ENCODE assay signal across 19 cellular contexts in the genomic region with DNA sequence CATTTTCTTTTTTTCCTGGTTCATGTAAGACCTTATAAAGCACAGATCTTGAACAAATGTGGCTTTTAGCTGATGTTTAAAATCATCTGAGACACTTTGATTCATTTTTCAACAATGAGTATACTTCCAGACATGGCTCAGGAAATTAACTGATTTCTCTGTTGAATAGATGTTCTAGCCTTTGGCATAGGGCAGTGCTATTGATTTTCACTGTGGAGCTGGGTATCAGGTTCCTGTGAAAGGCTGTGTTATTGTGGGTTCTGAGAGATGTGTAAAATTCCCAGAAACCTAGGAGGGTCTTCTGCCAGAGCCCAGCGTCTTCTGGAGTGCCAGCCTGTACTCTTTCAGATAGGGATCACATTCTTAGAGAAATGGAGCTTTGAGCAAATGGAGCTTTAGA.
"Had no signal": no experiment of that assay in that cellular context is flagged by ENCODE, and none has a peak within 500 bp of the region (broad histone marks: within the 10 kb centered on the region; RNA-seq: fewer than 3 reads in every experiment).

No MANE protein-coding gene starts in this region.

- H3K9me3 Mint-ChIP-seq: stimulated activated memory B cell treated with anti-CD40 and anti-IgM and Interleukin-4, amounts not matched to agents 10 μg/mL and 1 μg/mL and 100 μg/mL, for 72 hours had no signal

- H3K4me3 Mint-ChIP-seq: immature natural killer cell; naive thymus-derived CD8-positive, alpha-beta T cell; stimulated activated memory B cell treated with anti-CD40 and anti-IgM and Interleukin-4, amounts not matched to agents 10 μg/mL and 1 μg/mL and 100 μg/mL, for 72 hours; type B pancreatic cell had no signal

- H3K27ac Mint-ChIP-seq: immature natural killer cell; naive thymus-derived CD8-positive, alpha-beta T cell; progenitor cell of endocrine pancreas; stimulated activated memory B cell treated with anti-CD40 and anti-IgM and Interleukin-4, amounts not matched to agents 10 μg/mL and 1 μg/mL and 100 μg/mL, for 72 hours; type B pancreatic cell had no signal

- ATAC-seq: left colon; left ventricle myocardium superior; lower lobe of right lung; naive thymus-derived CD8-positive, alpha-beta T cell; stimulated activated memory B cell treated with anti-CD40 and anti-IgM and Interleukin-4, amounts not matched to agents 10 μg/mL and 1 μg/mL and 100 μg/mL, for 72 hours; stimulated activated naive CD8-positive, alpha-beta T cell treated with anti-CD3 and anti-CD28 coated beads, Interleukin-15, Interleukin-2, amounts not matched to agents 100 U/mL and 50 U/mL, for 24 hours had no signal

- H3K27me3 Mint-ChIP-seq: naive thymus-derived CD8-positive, alpha-beta T cell; progenitor cell of endocrine pancreas; stimulated activated memory B cell treated with anti-CD40 and anti-IgM and Interleukin-4, amounts not matched to agents 10 μg/mL and 1 μg/mL and 100 μg/mL, for 72 hours; type B pancreatic cell had no signal

- H3K36me3 Mint-ChIP-seq: immature natural killer cell; stimulated activated memory B cell treated with anti-CD40 and anti-IgM and Interleukin-4, amounts not matched to agents 10 μg/mL and 1 μg/mL and 100 μg/mL, for 72 hours; type B pancreatic cell had no signal

- H3K4me1 Mint-ChIP-seq: immature natural killer cell; naive thymus-derived CD8-positive, alpha-beta T cell; stimulated activated memory B cell treated with anti-CD40 and anti-IgM and Interleukin-4, amounts not matched to agents 10 μg/mL and 1 μg/mL and 100 μg/mL, for 72 hours had no signal

- DNase-seq: dorsolateral prefrontal cortex; effector CD4-positive, alpha-beta T cell; hypothalamus; immature natural killer cell; islet precursor cell; kidney glomerular epithelial cell; left colon; left ventricle myocardium superior; lower lobe of right lung; naive thymus-derived CD8-positive, alpha-beta T cell; spleen; stimulated activated CD4-positive, alpha-beta T cell treated with anti-CD3 and anti-CD28 coated beads, Interleukin-4, amount 100 ng/mL, for 4 hours; stimulated activated naive CD8-positive, alpha-beta T cell treated with anti-CD3 and anti-CD28 coated beads, Interleukin-15, Interleukin-2, amounts not matched to agents 100 U/mL and 50 U/mL, for 24 hours; substantia nigra; testis; tibial artery had no signal
